In the genomic region with DNA sequence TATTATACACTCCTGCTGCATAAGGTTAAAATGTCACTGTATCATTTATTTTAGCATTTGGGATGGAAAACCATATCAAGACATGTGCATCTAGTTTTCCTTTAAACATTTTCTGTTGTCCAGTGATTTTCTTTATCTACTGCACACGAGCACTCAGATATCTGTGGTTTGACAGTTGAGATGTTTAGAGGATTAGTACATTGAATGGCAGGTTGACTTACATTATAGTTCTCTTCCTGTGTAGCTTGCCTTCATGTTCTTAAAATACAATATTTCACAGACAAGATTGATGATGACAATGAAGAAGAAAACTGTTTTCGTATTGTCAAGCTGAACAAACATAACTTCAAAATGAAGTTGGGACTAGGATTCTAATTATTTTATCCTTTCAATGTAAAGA, we compare ENCODE assay signal across 32 cellular contexts.
"Had no signal": no experiment of that assay in that cellular context is flagged by ENCODE, and none has a peak within 500 bp of the region (broad histone marks: within the 10 kb centered on the region; RNA-seq: fewer than 3 reads in every experiment).

No MANE protein-coding gene starts in this region.

- H3K4me3 ChIP-seq: adrenal gland, ascending aorta, body of pancreas, breast epithelium, cardiac muscle cell had no signal

- H3K36me3 ChIP-seq: adrenal gland, ascending aorta, brain microvascular endothelial cell, breast epithelium, cardiac muscle cell had no signal

- H3K27me3 ChIP-seq: adrenal gland, ascending aorta, body of pancreas, brain microvascular endothelial cell, breast epithelium, cardiac muscle cell had no signal

- DNase-seq: activated effector memory CD4-positive, alpha-beta T cell treated with anti-CD3 and anti-CD28 coated beads, Interleukin-2, amount 50 U/mL, for 16 hours; activated effector memory CD4-positive, alpha-beta T cell treated with Interleukin-2 at 50 U/mL for 16 hours; activated gamma-delta T cell; activated gamma-delta T cell treated with Interleukin-2 at 50 U/mL for 16 hours; activated naive CD4-positive, alpha-beta T cell; activated naive CD4-positive, alpha-beta T cell treated with anti-CD3 and anti-CD28 coated beads for 36 hours; activated naive CD4-positive, alpha-beta T cell treated with anti-CD3 and anti-CD28 coated beads, Interleukin-2, amount 10 ng/mL, durations not matched to agents 7 days and 5 days; activated naive CD4-positive, alpha-beta T cell treated with anti-CD3 and anti-CD28 coated beads, Interleukin-2, amount 50 U/mL, for 16 hours; activated naive CD4-positive, alpha-beta T cell treated with Interleukin-2 at 50 U/mL for 16 hours; activated naive CD8-positive, alpha-beta T cell treated with anti-CD3 and anti-CD28 coated beads for 36 hours; activated naive CD8-positive, alpha-beta T cell treated with anti-CD3 and anti-CD28 coated beads, Interleukin-2, amount 10 ng/mL, durations not matched to agents 7 days and 5 days; activated naive CD8-positive, alpha-beta T cell treated with anti-CD3 and anti-CD28 coated beads, Interleukin-2, amount 50 U/mL, for 24 hours; activated T-cell treated with anti-CD3 and anti-CD28 coated beads, Interleukin-2, amount 50 U/mL, for 1 hour; activated T-cell treated with anti-CD3 and anti-CD28 coated beads, Interleukin-2, amount 50 U/mL, for 24 hours; activated T-cell treated with anti-CD3 and anti-CD28 coated beads, Interleukin-2, amount 50 U/mL, for 4 hours; activated T-cell treated with anti-CD3 and anti-CD28 coated beads, Interleukin-2, amount 50 U/mL, for 48 hours; activated T-cell treated with anti-CD3 and anti-CD28 coated beads, Interleukin-2, amount 50 U/mL, for 72 hours; adrenal gland; amniotic stem cell; amygdala; anterior cingulate cortex; aorta; body of pancreas; brain microvascular endothelial cell; caudate nucleus; central memory CD4-positive, alpha-beta T cell; cerebellar nuclear complex had no signal

- H3K9me3 ChIP-seq: adrenal gland, ascending aorta, body of pancreas had no signal

- H3K4me1 ChIP-seq: adrenal gland, ascending aorta, body of pancreas, breast epithelium had no signal

- ATAC-seq: activated naive CD4-positive, alpha-beta T cell treated with anti-CD3 and anti-CD28 coated beads, Interleukin-2, amount 50 U/mL, for 72 hours; activated naive CD8-positive, alpha-beta T cell treated with anti-CD3 and anti-CD28 coated beads, Interleukin-2, amount 50 U/mL, for 24 hours; activated T-cell treated with anti-CD3 and anti-CD28 coated beads, Interleukin-2, amount 50 U/mL, for 4 hours; activated T-cell treated with anti-CD3 and anti-CD28 coated beads, Interleukin-2, amount 50 U/mL, for 72 hours; activated T-helper 17 cell treated with anti-CD3 and anti-CD28 coated beads, Interleukin-2, amount 50 U/mL, for 72 hours; body of pancreas had no signal

- H3K27ac ChIP-seq: adrenal gland, ascending aorta, body of pancreas, brain microvascular endothelial cell, breast epithelium, cardiac muscle cell had no signal
